ENCODE assay signal across 1 cellular context in the genomic region with DNA sequence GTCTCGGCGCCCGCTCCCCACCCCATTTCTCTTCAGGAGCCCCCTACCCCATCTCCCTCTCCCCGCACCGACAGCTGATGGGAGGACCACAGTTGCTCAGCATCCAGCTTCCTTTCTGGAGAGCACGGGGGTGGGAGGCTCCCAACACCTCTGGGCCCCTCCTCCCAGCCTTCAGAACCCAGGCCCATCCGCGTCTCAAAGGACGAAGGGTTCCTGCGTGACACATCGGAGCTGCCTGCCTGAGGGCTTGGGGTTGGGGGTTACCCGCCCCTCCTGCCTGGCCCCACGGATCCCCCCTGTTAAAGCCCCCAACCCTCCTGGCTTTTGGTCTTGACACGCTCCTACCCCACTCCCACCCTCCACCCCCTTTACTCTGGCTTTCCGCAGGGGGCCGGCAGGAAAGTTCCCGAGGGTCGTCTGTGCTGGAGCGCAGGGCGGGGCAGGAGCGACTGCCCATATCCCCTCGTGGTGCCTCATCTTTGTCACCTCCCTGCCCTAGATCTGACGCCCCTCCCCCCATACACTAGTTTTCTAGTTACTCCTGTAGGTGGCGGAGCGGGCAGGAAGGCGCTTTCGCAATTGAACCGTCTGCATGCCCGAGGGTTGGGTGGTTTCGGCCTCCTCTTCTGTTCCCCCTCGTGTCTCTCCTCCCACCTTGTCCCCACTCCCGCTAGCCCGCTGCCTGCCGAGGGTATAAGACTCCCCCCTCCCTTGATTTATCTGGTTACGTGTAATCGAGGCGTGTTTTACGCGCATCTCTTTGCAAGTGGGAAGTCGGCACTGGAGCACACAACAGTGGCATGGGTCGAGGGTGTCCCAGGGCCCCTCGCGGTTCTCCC.
A peak's percentile ranks its signal among the peaks of the same experiment; 100 is the strongest.
TF ChIP-seq lines count a peak whose summit lies in the region.

No MANE protein-coding gene starts in this region.

TF ChIP-seq in IMR-90, 13 proteins besides CTCF, POLR2A, EP300 and RAD21:
- TF ChIP-seq MAZ (IDR thresholded peaks at IDR 0.05; ENCODE audit: borderline replicate concordance, low read depth, low read length) (peak; percentile 51; the same call in 1 of the 2 replicates), BHLHE40 (IDR thresholded peaks at IDR 0.05; ENCODE audit: low read depth, low read length) (no peak), MXI1 (IDR thresholded peaks at IDR 0.05; ENCODE audit: borderline replicate concordance, low read depth, low read length) (peak; percentile 40; the same call in 1 of the 2 replicates), NFE2L2 (IDR thresholded peaks at IDR 0.05; ENCODE audit: low read depth, low read length) (no peak), RCOR1 (IDR thresholded peaks at IDR 0.05; ENCODE audit: insufficient replicate concordance, low read length) (no peak), CHD1 (IDR thresholded peaks at IDR 0.05; ENCODE audit: low read depth, low read length) (no peak), SMC3 (IDR thresholded peaks at IDR 0.05; ENCODE audit: low read depth, low read length) (peak; percentile 44; the same call in 1 of the 2 replicates), CEBPB (IDR thresholded peaks at IDR 0.05; ENCODE audit: low read depth, low read length) (peak; percentile 96), FOS (IDR thresholded peaks at IDR 0.05; ENCODE audit: low read depth, low read length) (no peak)
- TF ChIP-seq, protein P1, sequence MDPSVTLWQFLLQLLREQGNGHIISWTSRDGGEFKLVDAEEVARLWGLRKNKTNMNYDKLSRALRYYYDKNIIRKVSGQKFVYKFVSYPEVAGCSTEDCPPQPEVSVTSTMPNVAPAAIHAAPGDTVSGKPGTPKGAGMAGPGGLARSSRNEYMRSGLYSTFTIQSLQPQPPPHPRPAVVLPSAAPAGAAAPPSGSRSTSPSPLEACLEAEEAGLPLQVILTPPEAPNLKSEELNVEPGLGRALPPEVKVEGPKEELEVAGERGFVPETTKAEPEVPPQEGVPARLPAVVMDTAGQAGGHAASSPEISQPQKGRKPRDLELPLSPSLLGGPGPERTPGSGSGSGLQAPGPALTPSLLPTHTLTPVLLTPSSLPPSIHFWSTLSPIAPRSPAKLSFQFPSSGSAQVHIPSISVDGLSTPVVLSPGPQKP (IDR thresholded peaks at IDR 0.05; ENCODE audit: borderline replicate concordance, low read depth, low read length): no peak
